Comparison of ENCODE assay signal across 8 cellular contexts in genomic region chr11:75240381-75241035, GRCh38. TPM values are rescaled to one million over a fixed set of nuclear protein-coding genes. Genes with fewer than 3 reads are reported as not detected.
DNase-seq lines count a peak whose midpoint lies in the region; ATAC-seq and TF ChIP-seq lines count a peak whose summit lies in the region.

TPBGL (plus strand) TSS chr11:75240774; CDS start chr11:75241050, 276 bp downstream.

- no peak within 1 kb of the TSS for H2BK5ac ChIP-seq in mesendoderm (ENCODE audit: low read length)

- peaks cover 8% of the 10 kb centered on the region for H3K4me1 ChIP-seq in CD8-positive, alpha-beta memory T cell (ENCODE audit: insufficient read depth, low read length)
- no peaks in the 10 kb centered on the region for H3K4me1 ChIP-seq in mesendoderm (ENCODE audit: control insufficient read depth, low read depth, low read length)
- H3K4me1 ChIP-seq in tibial artery: peaks cover 0 to 27% (median 17%) of the 10 kb centered on the region in 4 donors

- H4K5ac ChIP-seq in mesendoderm (ENCODE audit: low read length): no peak within 1 kb of the TSS

- H2AK5ac ChIP-seq in mesendoderm (ENCODE audit: low read length): no peak within 1 kb of the TSS

- no peak within 1 kb of the TSS for H3K23ac ChIP-seq in mesendoderm (ENCODE audit: low read length)

- CTCF ChIA-PET in CD8-positive, alpha-beta memory T cell (lab: Charles Lee): interaction anchor here (0.8 to 17.5 kb wide), 16 partner anchors 8 to 310 kb away, joined by 3 to 419 read pairs (median 6); partner anchors contain the start of gene SLCO2B1

- in situ Hi-C loops in brain microvascular endothelial cell (cut with HindIII; ENCODE audit: low pct_ligation_motif_present, low sequenced_read_pairs): no loop called here

- peak within 1 kb of the TSS in 3 of 8 donors; percentile 23 to 78 (median 61) for H3K27ac Mint-ChIP-seq in CD8-positive, alpha-beta memory T cell

- DNase-seq in CD8-positive, alpha-beta memory T cell: peak in 1 of 5 donors; percentile 7
- DNase-seq in NCI-H2196 (lab: John Stamatoyannopoulos, UW; ENCODE audit: unreplicated experiment): peak; percentile 64
- DNase-seq in brain microvascular endothelial cell: no peak
- peak; percentile 55 for DNase-seq in mesendoderm
- DNase-seq in tibial artery: peak in 1 of 2 donors; percentile 55
- DNase-seq in NCI-H187 treated with DMSO at 0.1 percent for 48 hours (lab: John Stamatoyannopoulos, UW): no peak

- H3K18ac ChIP-seq in mesendoderm (ENCODE audit: low read length): no peak within 1 kb of the TSS

- H4K8ac ChIP-seq in mesendoderm (ENCODE audit: low read depth, low read length): no peak within 1 kb of the TSS

- peaks cover 0 to 23% (median 5%) of the 10 kb centered on the region in 3 donors for H3K4me1 Mint-ChIP-seq in CD8-positive, alpha-beta memory T cell

- TF ChIP-seq CTCF in brain microvascular endothelial cell (IDR thresholded peaks at IDR 0.05; ENCODE audit: low read depth, low read length, missing control alignments) (no peak), tibial artery (IDR thresholded peaks at IDR 0.05) (no peak)

- ATAC-seq in HG03565 (IDR thresholded peaks at IDR 0.05; ENCODE audit: unreplicated experiment) (no peak), GM21526 (IDR thresholded peaks at IDR 0.05; ENCODE audit: low FRiP score, unreplicated experiment) (no peak)

- intact Hi-C loops in tibial artery (cut with DNase I; ENCODE audit: low total_unique reads): loop anchor here (5.0 kb wide), 1 partner anchor 93 kb away; no protein-coding TSS in a partner anchor

- peak within 1 kb of the TSS; percentile 93 for H3K4me2 ChIP-seq in mesendoderm (ENCODE audit: low read length)

- no peak within 1 kb of the TSS for H3K4me3 ChIP-seq in CD8-positive, alpha-beta memory T cell (ENCODE audit: low read length)
- H3K4me3 ChIP-seq in brain microvascular endothelial cell (ENCODE audit: low read depth, low read length) (peak within 1 kb of the TSS; percentile 29), mesendoderm (ENCODE audit: low read length) (peak within 1 kb of the TSS; percentile 48), tibial artery (peak within 1 kb of the TSS; percentile 36 to 39)

- POLR2A ChIA-PET in CD8-positive, alpha-beta memory T cell (lab: Charles Lee): no interaction called here

- no CpG with 5 or more reads among the region's 56 CpGs for WGBS in mesendoderm (ENCODE audit: extremely low coverage, insufficient coverage, low lambda C conversion rate)

- H2BK15ac ChIP-seq in mesendoderm (replicated peaks; ENCODE audit: low read depth): no peak within 1 kb of the TSS

- peak within 1 kb of the TSS; percentile 67 to 85 (median 74) for H3K4me3 Mint-ChIP-seq in CD8-positive, alpha-beta memory T cell

- H3K9me3 Mint-ChIP-seq in CD8-positive, alpha-beta memory T cell: peaks cover 0 to 2% (median 0%) of the 10 kb centered on the region in 5 donors

- H3K9me3 ChIP-seq in CD8-positive, alpha-beta memory T cell (ENCODE audit: low read length): no peaks in the 10 kb centered on the region
- no peaks in the 10 kb centered on the region for H3K9me3 ChIP-seq in tibial artery

- H3K36me3 Mint-ChIP-seq in CD8-positive, alpha-beta memory T cell: peaks cover 0 to 4% (median 3%) of the 10 kb centered on the region in 3 donors

- H3K27ac ChIP-seq in CD8-positive, alpha-beta memory T cell (ENCODE audit: low read depth, low read length): no peak within 1 kb of the TSS
- H3K27ac ChIP-seq in brain microvascular endothelial cell (no peak within 1 kb of the TSS), mesendoderm (ENCODE audit: low read depth, low read length) (no peak within 1 kb of the TSS), tibial artery (no peak within 1 kb of the TSS)

- peak within 1 kb of the TSS; percentile 91 for H3K56ac ChIP-seq in mesendoderm (ENCODE audit: low read length)

- no peaks in the 10 kb centered on the region for H3K79me1 ChIP-seq in mesendoderm (ENCODE audit: low read length)

- H3K27me3 Mint-ChIP-seq in CD8-positive, alpha-beta memory T cell: peaks cover 30 to 57% of the 10 kb centered on the region in 2 donors

- peaks cover 20% of the 10 kb centered on the region for H3K27me3 ChIP-seq in CD8-positive, alpha-beta memory T cell (ENCODE audit: insufficient read depth, low read length, poor library complexity, severe bottlenecking)
- peaks cover 19% of the 10 kb centered on the region for H3K27me3 ChIP-seq in brain microvascular endothelial cell (replicated peaks)
- peaks cover 25% of the 10 kb centered on the region for H3K27me3 ChIP-seq in mesendoderm (ENCODE audit: insufficient read depth, low read length, poor library complexity)
- H3K27me3 ChIP-seq in tibial artery: peaks cover 0 to 78% of the 10 kb centered on the region in 2 donors

- H2BK120ac ChIP-seq in mesendoderm (ENCODE audit: low read depth, low read length): no peak within 1 kb of the TSS

- no peaks in the 10 kb centered on the region for H3K36me3 ChIP-seq in CD8-positive, alpha-beta memory T cell (ENCODE audit: insufficient read depth, low read length)
- H3K36me3 ChIP-seq in brain microvascular endothelial cell (replicated peaks): no peaks in the 10 kb centered on the region
- H3K36me3 ChIP-seq in mesendoderm (ENCODE audit: control insufficient read depth, insufficient read depth, low read length): no peaks in the 10 kb centered on the region
- no peaks in the 10 kb centered on the region for H3K36me3 ChIP-seq in tibial artery

- H3K79me2 ChIP-seq in mesendoderm (ENCODE audit: control insufficient read depth, insufficient read depth, low read length): no peaks in the 10 kb centered on the region

- H3K4ac ChIP-seq in mesendoderm (ENCODE audit: low read depth, low read length): no peak within 1 kb of the TSS

- H3K9ac ChIP-seq in mesendoderm (ENCODE audit: low read length): peak within 1 kb of the TSS; percentile 74

RNA-seq across cellular contexts. Expression of gene TPBGL, which starts in this region (rescaled TPM):
- total RNA-seq in CD8-positive, alpha-beta memory T cell: under 1 TPM in 1 of 2 experiments, not detected in 1; 0.09 TPM
- 0.23 TPM for polyA plus RNA-seq in CD8-positive, alpha-beta memory T cell
- 0.34 TPM for polyA plus RNA-seq in mesendoderm (2013, experiment 1 of 2)
- 0.42 TPM for polyA plus RNA-seq in mesendoderm (2013, experiment 2 of 2)

Comparison
In these comparisons a context has a peak if more than half of its experiments do, and no peak if none do; other contexts are left out.
1. DNase-seq: peak in NCI-H2196 (single experiment) and mesendoderm (single experiment); none in brain microvascular endothelial cell (single experiment) and NCI-H187 treated with DMSO at 0.1 percent for 48 hours (single experiment).